In the genomic region with DNA sequence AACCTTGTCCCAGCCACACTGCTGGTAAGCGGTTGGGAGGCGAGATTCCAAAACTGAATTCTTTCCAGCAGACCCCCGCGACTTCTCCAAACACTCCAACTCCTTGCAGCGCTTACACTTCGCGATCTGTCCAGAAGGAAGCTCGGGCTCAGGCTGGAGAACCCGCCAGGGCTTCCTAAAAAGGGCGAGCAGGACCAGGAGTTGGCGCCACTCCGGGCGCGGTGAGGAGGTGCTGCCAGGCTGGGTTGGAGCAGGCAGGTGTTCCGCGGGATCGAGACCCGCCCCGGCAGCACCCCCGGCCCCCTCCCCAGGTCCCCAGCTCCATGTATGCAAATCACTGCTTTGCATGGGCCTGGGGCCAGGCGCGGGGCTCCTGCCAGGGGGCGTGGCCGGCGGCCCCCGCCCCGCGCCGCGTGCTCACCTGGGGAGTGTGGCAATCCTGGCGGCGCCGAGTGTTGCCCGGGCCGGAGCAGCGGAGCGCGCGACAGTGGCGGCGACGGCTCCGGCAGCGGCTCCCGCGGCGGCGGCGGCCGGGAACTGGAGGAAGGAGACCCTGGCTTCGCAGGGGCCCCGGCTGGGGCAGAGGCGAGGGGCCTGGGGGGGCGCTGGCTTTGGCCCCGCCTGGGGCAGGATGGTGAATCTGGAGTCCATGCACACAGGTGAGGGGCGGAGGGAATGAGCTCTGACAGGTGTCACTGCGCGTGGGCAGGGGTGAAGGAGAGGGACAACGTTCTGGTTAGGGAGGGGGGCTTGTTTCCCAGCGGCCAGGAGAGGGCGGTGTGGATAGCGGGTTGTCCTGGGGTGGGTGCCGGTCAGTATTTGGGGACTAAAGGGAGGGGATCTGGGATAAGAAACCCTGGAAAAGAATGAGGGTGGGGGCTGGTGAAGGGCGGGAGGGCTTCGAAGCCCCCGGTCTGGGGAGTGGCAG, we compare ENCODE assay signal across 11 cellular contexts. TPM values are rescaled to one million over a fixed set of nuclear protein-coding genes. Genes with fewer than 3 reads are reported as not detected.
DNase-seq lines count a peak whose midpoint lies in the region; ATAC-seq and TF ChIP-seq lines count a peak whose summit lies in the region.
"Had no signal": no experiment of that assay in that cellular context is flagged by ENCODE, and none has a peak within 500 bp of the region (broad histone marks: within the 10 kb centered on the region; RNA-seq: fewer than 3 reads in every experiment).

A gene (plus strand): TSS at position 428 of the 928 bp plus-strand sequence. CDS start 204 bp downstream, at position 632.

- H3K9me3 ChIP-seq in ectodermal cell (ENCODE audit: control insufficient read depth, low read length) (no peaks in the 10 kb centered on the region), mucosa of descending colon (no peaks in the 10 kb centered on the region), esophagus muscularis mucosa (no peaks in the 10 kb centered on the region)
- H3K9me3 ChIP-seq: adrenal gland had no signal

- no peak within 1 kb of the TSS for H3K4me3 Mint-ChIP-seq in HFFc6

- H3K27me3 ChIP-seq in ectodermal cell (ENCODE audit: control insufficient read depth, insufficient read depth, low read length, poor library complexity, severe bottlenecking) (peaks cover 39% of the 10 kb centered on the region), esophagus muscularis mucosa (peaks cover 0 to 73% (median 23%) of the 10 kb centered on the region in 4 donors)

- intact Hi-C loops in mucosa of descending colon (cut with DNase I, micrococcal nuclease) (no loop called here), esophagus muscularis mucosa (cut with DNase I) (loop anchor here (5.0 kb wide), 1 partner anchor 62 kb away; no protein-coding TSS in a partner anchor)

- H3K36me3 ChIP-seq in ectodermal cell (ENCODE audit: control insufficient read depth, insufficient read depth, low read length) (no peaks in the 10 kb centered on the region), mucosa of descending colon (ENCODE audit: low read depth) (no peaks in the 10 kb centered on the region), esophagus muscularis mucosa (no peaks in the 10 kb centered on the region)
- H3K36me3 ChIP-seq: adrenal gland had no signal

- H3K4me1 ChIP-seq in ectodermal cell (ENCODE audit: control insufficient read depth, insufficient read depth, low read length) = peaks cover 3% of the 10 kb centered on the region
- peaks cover 4% of the 10 kb centered on the region for H3K4me1 ChIP-seq in mucosa of descending colon (ENCODE audit: low read depth)
- peaks cover 0 to 10% (median 9%) of the 10 kb centered on the region in 4 donors for H3K4me1 ChIP-seq in esophagus muscularis mucosa

- H3K27ac Mint-ChIP-seq in HFFc6 = no peak within 1 kb of the TSS

- TF ChIP-seq POLR2A in esophagus muscularis mucosa (IDR thresholded peaks at IDR 0.05; ENCODE audit: low read depth) = no peak

- H3K4me3 ChIP-seq in ectodermal cell (ENCODE audit: insufficient read depth, low read depth, low read length) = peak within 1 kb of the TSS; percentile 24
- H3K4me3 ChIP-seq in mucosa of descending colon = no peak within 1 kb of the TSS
- H3K4me3 ChIP-seq in esophagus muscularis mucosa = peak within 1 kb of the TSS in 2 of 4 donors; percentile 20 to 22
- H3K4me3 ChIP-seq: adrenal gland had no signal

- H3K36me3 Mint-ChIP-seq in HFFc6 (ENCODE audit: low read depth) = no peaks in the 10 kb centered on the region

- peak; percentile 70 for DNase-seq in DMS79 treated with DMSO at 0.1 percent for 48 hours (lab: John Stamatoyannopoulos, UW)
- DNase-seq in HFFc6 = no peak
- peak in 1 of 3 donors; percentile 48 for DNase-seq in mucosa of descending colon
- no peak for DNase-seq in esophagus muscularis mucosa (ENCODE audit: extremely low spot score)
- no peak for DNase-seq in stimulated activated CD4-positive, alpha-beta T cell treated with anti-CD3 and anti-CD28 coated beads, Interleukin-15, amount 100 ng/mL, for 24 hours
- DNase-seq: activated CD4-positive, CD25-positive, alpha-beta regulatory T cell treated with anti-CD3 and anti-CD28 coated beads, Interleukin-2, amount 50 U/mL, for 72 hours; adrenal gland; GDM1 had no signal

- H3K4me1 Mint-ChIP-seq in HFFc6 (ENCODE audit: low read depth) = peaks cover 8% of the 10 kb centered on the region; the same call in 1 of the 2 replicates

- ATAC-seq in mucosa of descending colon = peak; percentile 64
- ATAC-seq in GM18858 (IDR thresholded peaks at IDR 0.05; ENCODE audit: unreplicated experiment) = no peak
- ATAC-seq in GM21717 (IDR thresholded peaks at IDR 0.05; ENCODE audit: unreplicated experiment) = no peak

- TF ChIP-seq CTCF in HFFc6 (IDR thresholded peaks at IDR 0.05) = peak; percentile 20; the same call in 1 of the 2 replicates
- no peak for TF ChIP-seq CTCF in mucosa of descending colon (IDR thresholded peaks at IDR 0.05)
- no peak for TF ChIP-seq CTCF in esophagus muscularis mucosa (IDR thresholded peaks at IDR 0.05)

- H3K27ac ChIP-seq in ectodermal cell (ENCODE audit: insufficient read depth, low read depth, low read length, poor library complexity, severe bottlenecking) (no peak within 1 kb of the TSS), esophagus muscularis mucosa (replicated peaks in 1 of 4) (no peak within 1 kb of the TSS)
- H3K27ac ChIP-seq: adrenal gland had no signal

- no peaks in the 10 kb centered on the region for H3K9me3 Mint-ChIP-seq in HFFc6

- TF ChIP-seq EP300 in esophagus muscularis mucosa (IDR thresholded peaks at IDR 0.05) = no peak

- WGBS in ectodermal cell, 2 experiments = 7 to 8% methylated on average over 66 of the region's 66 CpGs
- 15% methylated on average over 43 of the region's 66 CpGs for WGBS in esophagus muscularis mucosa

- H3K27me3 Mint-ChIP-seq in HFFc6 (ENCODE audit: insufficient read depth) = peaks cover 67% of the 10 kb centered on the region

RNA-seq across cellular contexts. Expression of the gene that starts here (rescaled TPM):
- not detected for total RNA-seq in HFFc6 (2021; fragmentation: NEBNext Ultra II Directional; extraction: Animal tissue kit (Norgen Biotek cat#: 25700))
- polyA plus RNA-seq in ectodermal cell (2013, experiment 1 of 4) = 0.43 TPM
- 0.57 TPM for polyA plus RNA-seq in ectodermal cell (2013, experiment 2 of 4)
- 0.32 TPM for polyA plus RNA-seq in ectodermal cell (2013, experiment 3 of 4)
- 0.16 TPM for polyA plus RNA-seq in ectodermal cell (2013, experiment 4 of 4)
- 1 to 10 TPM; 1.1 to 3.0 (median 2.2) TPM for total RNA-seq in mucosa of descending colon
- total RNA-seq in esophagus muscularis mucosa = not detected
